In genomic region chr6:24484657-24485318, GRCh38 we compare ENCODE assay signal across 1 cellular context.
TF ChIP-seq lines count a peak whose summit lies in the region.

No MANE protein-coding gene starts in this region.

TF ChIP-seq in IMR-90, 13 proteins besides CTCF, POLR2A, EP300 and RAD21:
- TF ChIP-seq BHLHE40 (IDR thresholded peaks at IDR 0.05; ENCODE audit: low read depth, low read length) (no peak), CEBPB (IDR thresholded peaks at IDR 0.05; ENCODE audit: low read depth, low read length) (peak; percentile 46; the same call in 1 of the 2 replicates)
